In genomic region chr1:6628971-6629479, GRCh38 we compare ENCODE assay signal across 26 cellular contexts.
"Had no signal": no experiment of that assay in that cellular context is flagged by ENCODE, and none has a peak within 500 bp of the region (broad histone marks: within the 10 kb centered on the region; RNA-seq: fewer than 3 reads in every experiment).

No MANE protein-coding gene starts in this region.

- DNase-seq: activated CD4-positive, alpha-beta T cell treated with anti-CD3 and anti-CD28 coated beads, Interleukin-2, amount 10 ng/mL, durations not matched to agents 24 days and 14 days; activated CD4-positive, alpha-beta T cell treated with anti-CD3 and anti-CD28 coated beads, Interleukin-2, amount 50 U/mL, for 4 hours; activated CD8-positive, alpha-beta T cell treated with anti-CD3 and anti-CD28 coated beads for 36 hours; activated effector memory CD4-positive, alpha-beta T cell treated with Interleukin-2 at 50 U/mL for 16 hours; activated T-cell treated with anti-CD3 and anti-CD28 coated beads, Interleukin-2, amount 50 U/mL, for 4 hours; amniotic stem cell; aorta; brain microvascular endothelial cell; central memory CD4-positive, alpha-beta T cell; NCI-H1105 treated with DMSO at 0.1 percent for 48 hours; NCI-H1436; NCI-H1694; NCI-H1930; NCI-H2081 treated with DMSO at 0.1 percent for 48 hours; NCI-H226; NCI-H446 treated with DMSO at 0.1 percent for 48 hours; NCI-H524; NCI-H69; SHP77 treated with DMSO at 0.1 percent for 48 hours; SK-N-SH had no signal

- H3K27ac Mint-ChIP-seq: activated CD4-positive, alpha-beta T cell treated with anti-CD3 and anti-CD28 coated beads, Interleukin-2, amount 10 ng/mL, durations not matched to agents 24 days and 14 days; activated CD8-positive, alpha-beta T cell treated with anti-CD3 and anti-CD28 coated beads for 36 hours; activated naive CD8-positive, alpha-beta T cell; T-helper 1 cell treated with Interleukin-12 subunit alpha and Interleukin-12 subunit beta and Interleukin-4 antibody, amounts not matched to agents 30 μg/mL and 1 μg/mL, for 36 hours; T-helper 2 cell treated with Interferon-gamma antibody and Interleukin-4, amounts not matched to agents 5 μg/mL and 100 μg/mL, for 36 hours had no signal

- ATAC-seq: activated CD8-positive, alpha-beta T cell treated with anti-CD3 and anti-CD28 coated beads for 36 hours; activated T-cell treated with anti-CD3 and anti-CD28 coated beads, Interleukin-2, amount 50 U/mL, for 4 hours; Panc1 had no signal

- H3K9me3 ChIP-seq: SJSA1, SK-N-SH had no signal

- H3K9me3 Mint-ChIP-seq: activated CD4-positive, alpha-beta T cell treated with anti-CD3 and anti-CD28 coated beads, Interleukin-2, amount 10 ng/mL, durations not matched to agents 24 days and 14 days; activated CD8-positive, alpha-beta T cell treated with anti-CD3 and anti-CD28 coated beads for 36 hours; activated T-cell treated with anti-CD3 and anti-CD28 coated beads, Interleukin-2, amount 50 U/mL, for 4 hours; T-helper 1 cell treated with Interleukin-12 subunit alpha and Interleukin-12 subunit beta and Interleukin-4 antibody, amounts not matched to agents 30 μg/mL and 1 μg/mL, for 36 hours; T-helper 2 cell treated with Interferon-gamma antibody and Interleukin-4, amounts not matched to agents 5 μg/mL and 100 μg/mL, for 36 hours had no signal

- H3K4me2 ChIP-seq: SK-N-SH had no signal

- H3K4me3 Mint-ChIP-seq: activated CD4-positive, alpha-beta T cell treated with anti-CD3 and anti-CD28 coated beads, Interleukin-2, amount 10 ng/mL, durations not matched to agents 24 days and 14 days; activated CD8-positive, alpha-beta T cell treated with anti-CD3 and anti-CD28 coated beads for 36 hours; activated naive CD8-positive, alpha-beta T cell; T-helper 1 cell treated with Interleukin-12 subunit alpha and Interleukin-12 subunit beta and Interleukin-4 antibody, amounts not matched to agents 30 μg/mL and 1 μg/mL, for 36 hours; T-helper 2 cell treated with Interferon-gamma antibody and Interleukin-4, amounts not matched to agents 5 μg/mL and 100 μg/mL, for 36 hours had no signal

- H3K27me3 ChIP-seq: brain microvascular endothelial cell, SJSA1 had no signal

- H3K4me3 ChIP-seq: SJSA1 had no signal

- H3K27me3 Mint-ChIP-seq: activated CD4-positive, alpha-beta T cell treated with anti-CD3 and anti-CD28 coated beads, Interleukin-2, amount 10 ng/mL, durations not matched to agents 24 days and 14 days; activated CD8-positive, alpha-beta T cell treated with anti-CD3 and anti-CD28 coated beads for 36 hours; activated naive CD8-positive, alpha-beta T cell had no signal

- H3K36me3 Mint-ChIP-seq: activated naive CD8-positive, alpha-beta T cell had no signal

- H3K9ac ChIP-seq: SK-N-SH had no signal

- H3K27ac ChIP-seq: brain microvascular endothelial cell, SJSA1 had no signal

- FAIRE-seq: TTC549 had no signal
